Comparison of ENCODE assay signal across 25 cellular contexts in genomic region chr3:146020969-146021368, GRCh38.
DNase-seq lines count a peak whose midpoint lies in the region; ATAC-seq and TF ChIP-seq lines count a peak whose summit lies in the region.
"Had no signal": no experiment of that assay in that cellular context is flagged by ENCODE, and none has a peak within 500 bp of the region (broad histone marks: within the 10 kb centered on the region; RNA-seq: fewer than 3 reads in every experiment).

No MANE protein-coding gene starts in this region.

- intact Hi-C loops in HCT116 (cut with micrococcal nuclease) (no loop called here), PC-3 (cut with micrococcal nuclease) (loop anchor here (10.0 kb wide), 1 partner anchor 756 kb away; no protein-coding TSS in a partner anchor), transverse colon (cut with DNase I; ENCODE audit: low total_unique reads) (no loop called here)

- H3K9me2 ChIP-seq in HCT116 (ENCODE audit: insufficient read depth): no peaks in the 10 kb centered on the region
- no peaks in the 10 kb centered on the region for H3K9me2 ChIP-seq in PC-3 (replicated peaks; ENCODE audit: low read length)

- no peak overlapping the region for H2AFZ ChIP-seq in HCT116 (ENCODE audit: low read depth, low read length, poor library complexity, severe bottlenecking)
- no peak overlapping the region for H2AFZ ChIP-seq in PC-3 (ENCODE audit: low read length)

- H4K20me1 ChIP-seq in HCT116 (ENCODE audit: insufficient read depth) (no peaks in the 10 kb centered on the region), PC-3 (ENCODE audit: low read length) (no peaks in the 10 kb centered on the region)

- peak in 1 of 3 experiments; percentile 20; a peak in 1 of 6 replicates for TF ChIP-seq CTCF in HCT116 (IDR thresholded peaks at IDR 0.05 in 2 of 3, conservative IDR thresholded peaks at IDR 0.05 in 1 of 3; ENCODE audit: borderline replicate concordance in 1 of 3, insufficient read depth in 1 of 3, low read depth in 2 of 3, low read length in 2 of 3)
- peak; percentile 25; the same call in 1 of the 2 replicates for TF ChIP-seq CTCF in PC-3 (conservative IDR thresholded peaks at IDR 0.05; ENCODE audit: low read depth, low read length)
- TF ChIP-seq CTCF in fibroblast of mammary gland (conservative IDR thresholded peaks at IDR 0.05; ENCODE audit: control insufficient read depth, insufficient read depth, low read depth, low read length): no peak
- TF ChIP-seq CTCF in Peyer's patch (IDR thresholded peaks at IDR 0.05): no peak
- TF ChIP-seq CTCF in transverse colon (IDR thresholded peaks at IDR 0.05): no peak

- CTCF ChIA-PET in HCT116 (lab: Charles Lee): no interaction called here
- CTCF ChIA-PET in PC-3 (lab: Charles Lee): no interaction called here

- TF ChIP-seq EP300 in transverse colon (IDR thresholded peaks at IDR 0.05; ENCODE audit: low read depth): no peak

- ATAC-seq in HCT116: no peak
- ATAC-seq in PC-3: no peak
- ATAC-seq: activated T-cell treated with anti-CD3 and anti-CD28 coated beads, Interleukin-2, amount 50 U/mL, for 4 hours; K562 had no signal

- H3K36me3 ChIP-seq in HCT116 (ENCODE audit: control insufficient read depth in 1 of 2, insufficient read depth in 2 of 2, low read length in 2 of 2): no peaks in the 10 kb centered on the region
- no peaks in the 10 kb centered on the region for H3K36me3 ChIP-seq in PC-3 (ENCODE audit: low read depth, low read length)
- no peaks in the 10 kb centered on the region for H3K36me3 ChIP-seq in Peyer's patch
- no peaks in the 10 kb centered on the region for H3K36me3 ChIP-seq in transverse colon
- H3K36me3 ChIP-seq: ascending aorta, left ventricle myocardium inferior, SJSA1, spleen had no signal

- H3K27ac ChIP-seq in HCT116 (ENCODE audit: low read depth, low read length) (no peak overlapping the region), PC-3 (ENCODE audit: low read length) (no peak overlapping the region), Peyer's patch (no peak overlapping the region), transverse colon (no peak overlapping the region)
- H3K27ac ChIP-seq: ascending aorta, HL-60, left ventricle myocardium inferior, SJSA1, spleen had no signal

- RAD21 ChIA-PET in HCT116 (lab: Charles Lee; ENCODE audit: low non-redundant PET in 1 of 2, low total read pairs in 2 of 2, uncharacterized antibody in 2 of 2, unreplicated experiment in 2 of 2): no interaction called here

- H3K79me2 ChIP-seq in HCT116 (ENCODE audit: insufficient read depth, low read length): no peaks in the 10 kb centered on the region
- no peaks in the 10 kb centered on the region for H3K79me2 ChIP-seq in PC-3 (ENCODE audit: low read length)

- BruUV-seq in HCT116 (replicated peaks; lab: Mats Ljungman, UMichigan) (no TSS peak), PC-3 (replicated peaks; lab: Mats Ljungman, UMichigan) (no TSS peak)

- in situ Hi-C loops in transverse colon (cut with MboI; ENCODE audit: low pct_ligation_motif_present in 1 of 4, low pct_unique_long_range_greater_than_20kb in 1 of 4, low sequenced_read_pairs in 3 of 4): no loop called here

- H3K9me3 ChIP-seq in HCT116 (ENCODE audit: control insufficient read depth in 1 of 2, insufficient read depth in 1 of 2, low read depth in 1 of 2, low read length in 2 of 2) (no peaks in the 10 kb centered on the region), PC-3 (ENCODE audit: low read length) (no peaks in the 10 kb centered on the region), Peyer's patch (no peaks in the 10 kb centered on the region), transverse colon (no peaks in the 10 kb centered on the region)
- H3K9me3 ChIP-seq: ascending aorta, left ventricle myocardium inferior, SJSA1, spleen had no signal

- H3K27me3 ChIP-seq in HCT116 (ENCODE audit: insufficient read depth, low read length): no peaks in the 10 kb centered on the region
- no peaks in the 10 kb centered on the region for H3K27me3 ChIP-seq in PC-3 (ENCODE audit: low read length)
- H3K27me3 ChIP-seq in Peyer's patch: no peaks in the 10 kb centered on the region
- no peaks in the 10 kb centered on the region for H3K27me3 ChIP-seq in transverse colon
- H3K27me3 ChIP-seq: ascending aorta, SJSA1, spleen had no signal

- 33 to 42% methylated on average over 1 of the region's 1 CpG for WGBS in transverse colon (ENCODE audit: low coverage in 1 of 2), 2 donors

- H3K4me3 ChIP-seq in HCT116 (replicated peaks in 1 of 2; ENCODE audit: low read depth in 1 of 2, low read length in 2 of 2) (no peak overlapping the region), PC-3 (ENCODE audit: low read length) (no peak overlapping the region), fibroblast of mammary gland (ENCODE audit: control insufficient read depth, low read depth, low read length) (no peak overlapping the region), Peyer's patch (no peak overlapping the region), transverse colon (no peak overlapping the region)
- H3K4me3 ChIP-seq: ascending aorta, K562, left ventricle myocardium inferior, SJSA1, spleen had no signal

- H3K9ac ChIP-seq in HCT116 (ENCODE audit: low read length) (no peak overlapping the region), PC-3 (ENCODE audit: low read length) (no peak overlapping the region)

- DNase-seq in DMS53 (lab: John Stamatoyannopoulos, UW): peak; percentile 26
- DNase-seq in DMS53 treated with DMSO at 0.1 percent for 48 hours (lab: John Stamatoyannopoulos, UW; ENCODE audit: unreplicated experiment): no peak
- no peak for DNase-seq in HCT116 (ENCODE audit: low read depth, low spot score)
- DNase-seq in PC-3: peak; percentile 17
- peak; percentile 5 for DNase-seq in fibroblast of mammary gland (ENCODE audit: low read depth)
- DNase-seq in Peyer's patch: no peak
- DNase-seq in retina: no peak
- DNase-seq in transverse colon: no peak
- DNase-seq: 8988T; activated CD4-positive, CD25-positive, alpha-beta regulatory T cell; activated T-cell treated with anti-CD3 and anti-CD28 coated beads, Interleukin-2, amount 50 U/mL, for 4 hours; effector memory CD4-positive, alpha-beta T cell; GF-D8; glutamatergic neuron; HFFc6; immature natural killer cell; left ventricle myocardium inferior; NCI-H1436 treated with DMSO at 0.1 percent for 48 hours; NCI-H226; spleen; stimulated activated CD4-positive, alpha-beta T cell treated with anti-CD3 and anti-CD28 coated beads, Interleukin-4, amount 100 ng/mL, for 4 hours had no signal

- TF ChIP-seq POLR2A in HCT116 (IDR thresholded peaks at IDR 0.05; ENCODE audit: borderline replicate concordance, extremely low read depth, insufficient read depth, insufficient read length): no peak
- no peak for TF ChIP-seq POLR2A in Peyer's patch (IDR thresholded peaks at IDR 0.05)
- TF ChIP-seq POLR2A in transverse colon (IDR thresholded peaks at IDR 0.05): no peak

- H3K4me1 ChIP-seq in HCT116 (ENCODE audit: control insufficient read depth in 1 of 2, insufficient read depth in 2 of 2, low read length in 2 of 2) (no peaks in the 10 kb centered on the region), PC-3 (ENCODE audit: insufficient read depth, low read length) (peaks cover 12% of the 10 kb centered on the region; the same call in 1 of the 2 replicates), Peyer's patch (no peaks in the 10 kb centered on the region), transverse colon (no peaks in the 10 kb centered on the region)
- H3K4me1 ChIP-seq: ascending aorta, left ventricle myocardium inferior, SJSA1, spleen had no signal

- POLR2A ChIA-PET in HCT116 (lab: Charles Lee) (no interaction called here), PC-3 (lab: Charles Lee; ENCODE audit: unreplicated experiment) (no interaction called here)

- peak; percentile 10; the same call in 1 of the 2 replicates for TF ChIP-seq RAD21 in HCT116 (IDR thresholded peaks at IDR 0.05; ENCODE audit: low read depth)

- H3K4me2 ChIP-seq in HCT116 (ENCODE audit: low read length) (no peak overlapping the region), PC-3 (ENCODE audit: low read length) (no peak overlapping the region)

- H3F3A ChIP-seq in PC-3 (ENCODE audit: low read length, unreplicated experiment): no peaks in the 10 kb centered on the region

TF ChIP-seq in HCT116, 20 proteins besides CTCF, POLR2A, EP300 and RAD21 (continues in another document):
- TF ChIP-seq EGR1 (IDR thresholded peaks at IDR 0.05; ENCODE audit: low read depth) (no peak), SRF (IDR thresholded peaks at IDR 0.05; ENCODE audit: low read depth) (no peak), TCF7L2 (IDR thresholded peaks at IDR 0.05; ENCODE audit: borderline replicate concordance, extremely low read depth, insufficient read depth, insufficient read length) (no peak), EZH2phosphoT487 (IDR thresholded peaks at IDR 0.05; ENCODE audit: borderline replicate concordance) (no peak), MAX (IDR thresholded peaks at IDR 0.05) (no peak), SP1 (IDR thresholded peaks at IDR 0.05; ENCODE audit: low read depth) (no peak), POLR2AphosphoS5 (IDR thresholded peaks at IDR 0.05; ENCODE audit: low read depth, low read length) (no peak), REST (IDR thresholded peaks at IDR 0.05; ENCODE audit: low read depth) (no peak)

Comparison
In these comparisons a context has a peak if more than half of its experiments do, and no peak if none do; other contexts are left out.
1. DNase-seq: peak in DMS53 (single experiment), PC-3 (single experiment) and fibroblast of mammary gland (single experiment); none in DMS53 treated with DMSO at 0.1 percent for 48 hours (single experiment), HCT116 (single experiment), Peyer's patch (0 of 3), retina (single experiment) and transverse colon (single experiment).